ENCODE assay signal across 8 cellular contexts in genomic region chr12:54125950-54126695, GRCh38.
DNase-seq lines count a peak whose midpoint lies in the region; ATAC-seq and TF ChIP-seq lines count a peak whose summit lies in the region.

No MANE protein-coding gene starts in this region.

- H3K4me2 ChIP-seq in hepatocyte, result peak overlapping the region; percentile 95

- H3K27me3 ChIP-seq in hepatocyte (peaks cover 39% of the 10 kb centered on the region), gastrocnemius medialis (peaks cover 33 to 46% (median 40%) of the 10 kb centered on the region in 3 donors)

- H3K4me1 ChIP-seq in hepatocyte (ENCODE audit: insufficient read depth) (peaks cover 8% of the 10 kb centered on the region), gastrocnemius medialis (peaks cover 6 to 15% of the 10 kb centered on the region in 2 donors)

- no peaks in the 10 kb centered on the region for H3K9me2 ChIP-seq in hepatocyte (replicated peaks; ENCODE audit: insufficient read depth)

- WGBS in hepatocyte (ENCODE audit: low lambda C conversion rate, missing lambda C conversion rate), result 3% methylated on average over 12 of the region's 50 CpGs

- H3K4me3 ChIP-seq in hepatocyte (peak overlapping the region; percentile 96), gastrocnemius medialis (peak overlapping the region; percentile 64 to 68 (median 65))

- H3K79me2 ChIP-seq in hepatocyte, result peaks cover 25% of the 10 kb centered on the region

- H3K36me3 ChIP-seq in hepatocyte (replicated peaks; ENCODE audit: insufficient read depth, low read depth), result no peaks in the 10 kb centered on the region
- H3K36me3 ChIP-seq in gastrocnemius medialis, result no peaks in the 10 kb centered on the region

- in situ Hi-C loops in gastrocnemius medialis (cut with MboI; ENCODE audit: low sequenced_read_pairs in 4 of 4), result no loop called here

- DNase-seq in GM03348 (ENCODE audit: low spot score) (peak; percentile 78), hepatocyte (ENCODE audit: low spot score) (no peak), gastrocnemius medialis (peak; percentile 10 to 33), NCI-H187 treated with DMSO at 0.1 percent for 48 hours (lab: John Stamatoyannopoulos, UW) (no peak), NCI-H2081 (lab: John Stamatoyannopoulos, UW) (no peak)
- peak; percentile 28 for DNase-seq in activated T-cell treated with anti-CD3 and anti-CD28 coated beads, Interleukin-2, amount 50 U/mL, for 1 hour

- no peaks in the 10 kb centered on the region for H4K20me1 ChIP-seq in hepatocyte (ENCODE audit: insufficient read depth, poor library complexity, severe bottlenecking)

- ATAC-seq in gastrocnemius medialis, result peak; percentile 43 to 58
- no peak for ATAC-seq in GM18867 (IDR thresholded peaks at IDR 0.05; ENCODE audit: unreplicated experiment)
- ATAC-seq in HG02763 (IDR thresholded peaks at IDR 0.05; ENCODE audit: unreplicated experiment), result no peak

- intact Hi-C loops in gastrocnemius medialis (cut with DNase I; ENCODE audit: low total_unique reads), result no loop called here

- no peaks in the 10 kb centered on the region for H3K9me3 ChIP-seq in hepatocyte (ENCODE audit: low read depth)
- H3K9me3 ChIP-seq in gastrocnemius medialis, result no peaks in the 10 kb centered on the region

- H3K27ac ChIP-seq in hepatocyte (peak overlapping the region; percentile 48), gastrocnemius medialis (peak overlapping the region; percentile 71 to 75 (median 72))

- TF ChIP-seq CTCF in hepatocyte (IDR thresholded peaks at IDR 0.05; ENCODE audit: poor library complexity) (no peak), gastrocnemius medialis (IDR thresholded peaks at IDR 0.05 in 4 of 5, conservative IDR thresholded peaks at IDR 0.05 in 1 of 5) (no peak)

- H2AFZ ChIP-seq in hepatocyte, result peak overlapping the region; percentile 64

- no peak for TF ChIP-seq POLR2A in gastrocnemius medialis (IDR thresholded peaks at IDR 0.05)

Comparison
In these comparisons a context has a peak if more than half of its experiments do, and no peak if none do; other contexts are left out.
1. DNase-seq: peak in GM03348 (single experiment), activated T-cell treated with anti-CD3 and anti-CD28 coated beads, Interleukin-2, amount 50 U/mL, for 1 hour (single experiment) and gastrocnemius medialis (2 of 2); none in hepatocyte (single experiment), NCI-H187 treated with DMSO at 0.1 percent for 48 hours (single experiment) and NCI-H2081 (0 of 2).
2. ATAC-seq: peak in gastrocnemius medialis (2 of 2); none in GM18867 (single experiment) and HG02763 (single experiment).